In the genomic region with DNA sequence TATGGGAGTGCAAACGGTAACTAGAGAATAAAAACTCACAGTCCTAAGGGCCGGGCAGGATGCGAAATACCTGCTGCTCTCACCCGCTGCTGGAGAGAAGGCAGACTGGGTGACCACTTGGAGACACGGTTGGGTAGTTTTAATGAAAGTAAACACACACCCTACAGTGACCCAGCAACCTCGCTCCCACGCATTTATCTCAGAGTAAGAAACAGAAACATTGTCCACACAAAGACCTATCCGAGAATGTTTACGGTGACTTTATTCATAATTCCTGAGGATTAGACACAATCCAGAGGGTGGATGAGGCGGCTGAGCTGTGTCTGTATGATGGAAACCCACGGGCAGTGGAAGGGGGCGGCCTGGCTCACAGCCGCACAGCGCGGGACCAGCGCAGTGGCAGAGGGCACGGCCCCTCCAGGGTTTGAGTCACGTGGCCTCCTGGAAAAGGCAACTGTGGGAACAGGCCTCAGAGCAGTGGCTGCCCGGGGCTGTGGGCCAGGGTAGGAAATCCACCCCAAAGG, we compare ENCODE assay signal across 1 cellular context.
A peak's percentile ranks its signal among the peaks of the same experiment; 100 is the strongest.
TF ChIP-seq lines count a peak whose summit lies in the region.

No MANE protein-coding gene starts in this region.

TF ChIP-seq in K562, 482 proteins besides CTCF, POLR2A, EP300 and RAD21 (continued from another document and continues in another):
- TF ChIP-seq, protein P1, sequence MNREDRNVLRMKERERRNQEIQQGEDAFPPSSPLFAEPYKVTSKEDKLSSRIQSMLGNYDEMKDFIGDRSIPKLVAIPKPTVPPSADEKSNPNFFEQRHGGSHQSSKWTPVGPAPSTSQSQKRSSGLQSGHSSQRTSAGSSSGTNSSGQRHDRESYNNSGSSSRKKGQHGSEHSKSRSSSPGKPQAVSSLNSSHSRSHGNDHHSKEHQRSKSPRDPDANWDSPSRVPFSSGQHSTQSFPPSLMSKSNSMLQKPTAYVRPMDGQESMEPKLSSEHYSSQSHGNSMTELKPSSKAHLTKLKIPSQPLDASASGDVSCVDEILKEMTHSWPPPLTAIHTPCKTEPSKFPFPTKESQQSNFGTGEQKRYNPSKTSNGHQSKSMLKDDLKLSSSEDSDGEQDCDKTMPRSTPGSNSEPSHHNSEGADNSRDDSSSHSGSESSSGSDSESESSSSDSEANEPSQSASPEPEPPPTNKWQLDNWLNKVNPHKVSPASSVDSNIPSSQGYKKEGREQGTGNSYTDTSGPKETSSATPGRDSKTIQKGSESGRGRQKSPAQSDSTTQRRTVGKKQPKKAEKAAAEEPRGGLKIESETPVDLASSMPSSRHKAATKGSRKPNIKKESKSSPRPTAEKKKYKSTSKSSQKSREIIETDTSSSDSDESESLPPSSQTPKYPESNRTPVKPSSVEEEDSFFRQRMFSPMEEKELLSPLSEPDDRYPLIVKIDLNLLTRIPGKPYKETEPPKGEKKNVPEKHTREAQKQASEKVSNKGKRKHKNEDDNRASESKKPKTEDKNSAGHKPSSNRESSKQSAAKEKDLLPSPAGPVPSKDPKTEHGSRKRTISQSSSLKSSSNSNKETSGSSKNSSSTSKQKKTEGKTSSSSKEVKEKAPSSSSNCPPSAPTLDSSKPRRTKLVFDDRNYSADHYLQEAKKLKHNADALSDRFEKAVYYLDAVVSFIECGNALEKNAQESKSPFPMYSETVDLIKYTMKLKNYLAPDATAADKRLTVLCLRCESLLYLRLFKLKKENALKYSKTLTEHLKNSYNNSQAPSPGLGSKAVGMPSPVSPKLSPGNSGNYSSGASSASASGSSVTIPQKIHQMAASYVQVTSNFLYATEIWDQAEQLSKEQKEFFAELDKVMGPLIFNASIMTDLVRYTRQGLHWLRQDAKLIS (CRISPR knock-in tag; IDR thresholded peaks at IDR 0.05): no peak
- no peak for TF ChIP-seq ZNF444 (CRISPR knock-in tag; IDR thresholded peaks at IDR 0.05)
- TF ChIP-seq, protein P2, sequence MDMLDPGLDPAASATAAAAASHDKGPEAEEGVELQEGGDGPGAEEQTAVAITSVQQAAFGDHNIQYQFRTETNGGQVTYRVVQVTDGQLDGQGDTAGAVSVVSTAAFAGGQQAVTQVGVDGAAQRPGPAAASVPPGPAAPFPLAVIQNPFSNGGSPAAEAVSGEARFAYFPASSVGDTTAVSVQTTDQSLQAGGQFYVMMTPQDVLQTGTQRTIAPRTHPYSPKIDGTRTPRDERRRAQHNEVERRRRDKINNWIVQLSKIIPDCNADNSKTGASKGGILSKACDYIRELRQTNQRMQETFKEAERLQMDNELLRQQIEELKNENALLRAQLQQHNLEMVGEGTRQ (CRISPR knock-in tag; IDR thresholded peaks at IDR 0.05): peak; percentile 67
- no peak for TF ChIP-seq GTF2A2 (tag; IDR thresholded peaks at IDR 0.05)
- TF ChIP-seq ZNF696 (CRISPR knock-in tag; conservative IDR thresholded peaks at IDR 0.05): no peak
- no peak for TF ChIP-seq ZNF551 (CRISPR knock-in tag; IDR thresholded peaks at IDR 0.05)
- TF ChIP-seq ZNF717 (CRISPR knock-in tag; IDR thresholded peaks at IDR 0.05): no peak
- no peak for TF ChIP-seq HDAC2 (IDR thresholded peaks at IDR 0.05)
- TF ChIP-seq NFE2L1 (tag; IDR thresholded peaks at IDR 0.05; ENCODE audit: borderline replicate concordance, low read depth): no peak
- no peak for TF ChIP-seq TGIF2 (CRISPR knock-in tag; IDR thresholded peaks at IDR 0.05)
- TF ChIP-seq, protein P3, sequence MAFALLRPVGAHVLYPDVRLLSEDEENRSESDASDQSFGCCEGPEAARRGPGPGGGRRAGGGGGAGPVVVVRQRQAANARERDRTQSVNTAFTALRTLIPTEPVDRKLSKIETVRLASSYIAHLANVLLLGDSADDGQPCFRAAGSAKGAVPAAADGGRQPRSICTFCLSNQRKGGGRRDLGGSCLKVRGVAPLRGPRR (CRISPR knock-in tag; IDR thresholded peaks at IDR 0.05): no peak
- TF ChIP-seq BACH1 (tag; IDR thresholded peaks at IDR 0.05): no peak
- TF ChIP-seq MTF1 (CRISPR knock-in tag; IDR thresholded peaks at IDR 0.05; ENCODE audit: borderline replicate concordance): no peak
- TF ChIP-seq RNF2 (IDR thresholded peaks at IDR 0.05): no peak
- TF ChIP-seq, protein P4, sequence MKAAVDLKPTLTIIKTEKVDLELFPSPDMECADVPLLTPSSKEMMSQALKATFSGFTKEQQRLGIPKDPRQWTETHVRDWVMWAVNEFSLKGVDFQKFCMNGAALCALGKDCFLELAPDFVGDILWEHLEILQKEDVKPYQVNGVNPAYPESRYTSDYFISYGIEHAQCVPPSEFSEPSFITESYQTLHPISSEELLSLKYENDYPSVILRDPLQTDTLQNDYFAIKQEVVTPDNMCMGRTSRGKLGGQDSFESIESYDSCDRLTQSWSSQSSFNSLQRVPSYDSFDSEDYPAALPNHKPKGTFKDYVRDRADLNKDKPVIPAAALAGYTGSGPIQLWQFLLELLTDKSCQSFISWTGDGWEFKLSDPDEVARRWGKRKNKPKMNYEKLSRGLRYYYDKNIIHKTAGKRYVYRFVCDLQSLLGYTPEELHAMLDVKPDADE (conservative IDR thresholded peaks at IDR 0.05; ENCODE audit: control insufficient read depth, low read depth, low read length): no peak
- no peak for TF ChIP-seq NR3C1 (CRISPR knock-in tag; IDR thresholded peaks at IDR 0.05)
- TF ChIP-seq NFE2 (IDR thresholded peaks at IDR 0.05; ENCODE audit: low read depth): peak; percentile 62
- TF ChIP-seq, protein P5, sequence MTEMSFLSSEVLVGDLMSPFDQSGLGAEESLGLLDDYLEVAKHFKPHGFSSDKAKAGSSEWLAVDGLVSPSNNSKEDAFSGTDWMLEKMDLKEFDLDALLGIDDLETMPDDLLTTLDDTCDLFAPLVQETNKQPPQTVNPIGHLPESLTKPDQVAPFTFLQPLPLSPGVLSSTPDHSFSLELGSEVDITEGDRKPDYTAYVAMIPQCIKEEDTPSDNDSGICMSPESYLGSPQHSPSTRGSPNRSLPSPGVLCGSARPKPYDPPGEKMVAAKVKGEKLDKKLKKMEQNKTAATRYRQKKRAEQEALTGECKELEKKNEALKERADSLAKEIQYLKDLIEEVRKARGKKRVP (CRISPR knock-in tag; IDR thresholded peaks at IDR 0.05): no peak
- no peak for TF ChIP-seq NR2C2 (CRISPR knock-in tag; IDR thresholded peaks at IDR 0.05)
- TF ChIP-seq NR2C2 (tag; IDR thresholded peaks at IDR 0.05): no peak
- TF ChIP-seq, protein P6, sequence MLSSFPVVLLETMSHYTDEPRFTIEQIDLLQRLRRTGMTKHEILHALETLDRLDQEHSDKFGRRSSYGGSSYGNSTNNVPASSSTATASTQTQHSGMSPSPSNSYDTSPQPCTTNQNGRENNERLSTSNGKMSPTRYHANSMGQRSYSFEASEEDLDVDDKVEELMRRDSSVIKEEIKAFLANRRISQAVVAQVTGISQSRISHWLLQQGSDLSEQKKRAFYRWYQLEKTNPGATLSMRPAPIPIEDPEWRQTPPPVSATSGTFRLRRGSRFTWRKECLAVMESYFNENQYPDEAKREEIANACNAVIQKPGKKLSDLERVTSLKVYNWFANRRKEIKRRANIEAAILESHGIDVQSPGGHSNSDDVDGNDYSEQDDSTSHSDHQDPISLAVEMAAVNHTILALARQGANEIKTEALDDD (IDR thresholded peaks at IDR 0.05): no peak
- no peak for TF ChIP-seq GABPB2 (CRISPR knock-in tag; conservative IDR thresholded peaks at IDR 0.05)
- TF ChIP-seq CHD2 (IDR thresholded peaks at IDR 0.05; ENCODE audit: low read depth, low read length): no peak
- TF ChIP-seq TOE1 (IDR thresholded peaks at IDR 0.05; ENCODE audit: borderline replicate concordance): 0 out of 2 replicates have a peak, but pooled peaks have one; percentile 26
- TF ChIP-seq TOE1 (CRISPR knock-in tag; IDR thresholded peaks at IDR 0.05; ENCODE audit: borderline replicate concordance, low read depth): no peak
- TF ChIP-seq POLR3G (IDR thresholded peaks at IDR 0.05; ENCODE audit: extremely low read depth, insufficient read length, insufficient replicate concordance): no peak
- no peak for TF ChIP-seq TRIM24 (IDR thresholded peaks at IDR 0.05)
- TF ChIP-seq CBX5 (IDR thresholded peaks at IDR 0.05; ENCODE audit: borderline replicate concordance, low read depth): no peak
- no peak for TF ChIP-seq ZNF76 (CRISPR knock-in tag; IDR thresholded peaks at IDR 0.05; ENCODE audit: borderline replicate concordance)
- TF ChIP-seq MBD2 (IDR thresholded peaks at IDR 0.05; ENCODE audit: borderline replicate concordance, low read depth): no peak
- no peak for TF ChIP-seq NR1H2 (CRISPR knock-in tag; IDR thresholded peaks at IDR 0.05)
- no peak for TF ChIP-seq FOSL1 (tag; conservative IDR thresholded peaks at IDR 0.05)
- no peak for TF ChIP-seq FOXM1 (IDR thresholded peaks at IDR 0.05; ENCODE audit: low read depth)
- TF ChIP-seq FOXM1 (CRISPR knock-in tag; IDR thresholded peaks at IDR 0.05; ENCODE audit: low read depth): no peak
- TF ChIP-seq, protein P7, sequence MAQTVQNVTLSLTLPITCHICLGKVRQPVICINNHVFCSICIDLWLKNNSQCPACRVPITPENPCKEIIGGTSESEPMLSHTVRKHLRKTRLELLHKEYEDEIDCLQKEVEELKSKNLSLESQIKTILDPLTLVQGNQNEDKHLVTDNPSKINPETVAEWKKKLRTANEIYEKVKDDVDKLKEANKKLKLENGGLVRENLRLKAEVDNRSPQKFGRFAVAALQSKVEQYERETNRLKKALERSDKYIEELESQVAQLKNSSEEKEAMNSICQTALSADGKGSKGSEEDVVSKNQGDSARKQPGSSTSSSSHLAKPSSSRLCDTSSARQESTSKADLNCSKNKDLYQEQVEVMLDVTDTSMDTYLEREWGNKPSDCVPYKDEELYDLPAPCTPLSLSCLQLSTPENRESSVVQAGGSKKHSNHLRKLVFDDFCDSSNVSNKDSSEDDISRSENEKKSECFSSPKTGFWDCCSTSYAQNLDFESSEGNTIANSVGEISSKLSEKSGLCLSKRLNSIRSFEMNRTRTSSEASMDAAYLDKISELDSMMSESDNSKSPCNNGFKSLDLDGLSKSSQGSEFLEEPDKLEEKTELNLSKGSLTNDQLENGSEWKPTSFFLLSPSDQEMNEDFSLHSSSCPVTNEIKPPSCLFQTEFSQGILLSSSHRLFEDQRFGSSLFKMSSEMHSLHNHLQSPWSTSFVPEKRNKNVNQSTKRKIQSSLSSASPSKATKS (CRISPR knock-in tag; IDR thresholded peaks at IDR 0.05): no peak
- no peak for TF ChIP-seq ZNF217 (CRISPR knock-in tag; IDR thresholded peaks at IDR 0.05)
- no peak for TF ChIP-seq ZNF785 (CRISPR knock-in tag; IDR thresholded peaks at IDR 0.05)
- TF ChIP-seq PURB (CRISPR knock-in tag; IDR thresholded peaks at IDR 0.05; ENCODE audit: low read depth): no peak
- TF ChIP-seq, protein P8, sequence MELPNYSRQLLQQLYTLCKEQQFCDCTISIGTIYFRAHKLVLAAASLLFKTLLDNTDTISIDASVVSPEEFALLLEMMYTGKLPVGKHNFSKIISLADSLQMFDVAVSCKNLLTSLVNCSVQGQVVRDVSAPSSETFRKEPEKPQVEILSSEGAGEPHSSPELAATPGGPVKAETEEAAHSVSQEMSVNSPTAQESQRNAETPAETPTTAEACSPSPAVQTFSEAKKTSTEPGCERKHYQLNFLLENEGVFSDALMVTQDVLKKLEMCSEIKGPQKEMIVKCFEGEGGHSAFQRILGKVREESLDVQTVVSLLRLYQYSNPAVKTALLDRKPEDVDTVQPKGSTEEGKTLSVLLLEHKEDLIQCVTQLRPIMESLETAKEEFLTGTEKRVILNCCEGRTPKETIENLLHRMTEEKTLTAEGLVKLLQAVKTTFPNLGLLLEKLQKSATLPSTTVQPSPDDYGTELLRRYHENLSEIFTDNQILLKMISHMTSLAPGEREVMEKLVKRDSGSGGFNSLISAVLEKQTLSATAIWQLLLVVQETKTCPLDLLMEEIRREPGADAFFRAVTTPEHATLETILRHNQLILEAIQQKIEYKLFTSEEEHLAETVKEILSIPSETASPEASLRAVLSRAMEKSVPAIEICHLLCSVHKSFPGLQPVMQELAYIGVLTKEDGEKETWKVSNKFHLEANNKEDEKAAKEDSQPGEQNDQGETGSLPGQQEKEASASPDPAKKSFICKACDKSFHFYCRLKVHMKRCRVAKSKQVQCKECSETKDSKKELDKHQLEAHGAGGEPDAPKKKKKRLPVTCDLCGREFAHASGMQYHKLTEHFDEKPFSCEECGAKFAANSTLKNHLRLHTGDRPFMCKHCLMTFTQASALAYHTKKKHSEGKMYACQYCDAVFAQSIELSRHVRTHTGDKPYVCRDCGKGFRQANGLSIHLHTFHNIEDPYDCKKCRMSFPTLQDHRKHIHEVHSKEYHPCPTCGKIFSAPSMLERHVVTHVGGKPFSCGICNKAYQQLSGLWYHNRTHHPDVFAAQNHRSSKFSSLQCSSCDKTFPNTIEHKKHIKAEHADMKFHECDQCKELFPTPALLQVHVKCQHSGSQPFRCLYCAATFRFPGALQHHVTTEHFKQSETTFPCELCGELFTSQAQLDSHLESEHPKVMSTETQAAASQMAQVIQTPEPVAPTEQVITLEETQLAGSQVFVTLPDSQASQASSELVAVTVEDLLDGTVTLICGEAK (IDR thresholded peaks at IDR 0.05): no peak
- TF ChIP-seq, protein P8 (CRISPR knock-in tag; IDR thresholded peaks at IDR 0.05): no peak
- TF ChIP-seq HNRNPUL1 (IDR thresholded peaks at IDR 0.05; ENCODE audit: low read length): no peak
- no peak for TF ChIP-seq SREBF1 (IDR thresholded peaks at IDR 0.05; ENCODE audit: borderline replicate concordance, low read depth, low read length)
- no peak for TF ChIP-seq CBFB (CRISPR knock-in tag; IDR thresholded peaks at IDR 0.05)
